In the genomic region with DNA sequence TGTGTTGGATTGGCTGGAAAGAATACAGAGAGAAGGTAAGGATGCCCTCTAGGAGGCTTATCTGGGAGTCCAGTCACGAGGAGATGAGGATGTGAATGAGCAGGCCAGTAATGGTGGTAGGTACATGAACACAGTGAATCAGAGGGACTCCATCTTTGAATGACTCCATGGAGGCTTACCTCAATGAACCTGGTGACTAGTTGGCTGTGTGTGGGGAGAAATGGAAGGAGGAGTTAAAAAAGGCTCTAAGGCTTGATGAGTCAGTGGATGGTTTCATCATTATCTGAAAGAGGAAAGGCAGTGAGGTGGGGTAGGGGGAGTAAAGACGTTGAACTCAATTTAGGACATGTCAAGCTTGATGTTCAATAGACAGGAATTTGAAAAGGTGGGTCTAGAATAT, we compare ENCODE assay signal across 15 cellular contexts.
DNase-seq lines count a peak whose midpoint lies in the region; TF ChIP-seq lines count a peak whose summit lies in the region.
"Had no signal": no experiment of that assay in that cellular context is flagged by ENCODE, and none has a peak within 500 bp of the region (broad histone marks: within the 10 kb centered on the region; RNA-seq: fewer than 3 reads in every experiment).

No MANE protein-coding gene starts in this region.

- in situ Hi-C loops in G401 (cut with HindIII; ENCODE audit: low sequenced_read_pairs), result no loop called here

- H3K9me3 ChIP-seq in sigmoid colon, result no peaks in the 10 kb centered on the region
- H3K9me3 ChIP-seq: psoas muscle had no signal

- TF ChIP-seq EP300 in sigmoid colon (IDR thresholded peaks at IDR 0.05), result no peak

- WGBS in sigmoid colon, 2 donors, result 80% methylated on average over 2 of the region's 2 CpGs

- H3K4me3 ChIP-seq in sigmoid colon, result no peak overlapping the region
- H3K4me3 ChIP-seq: cardiac muscle cell, psoas muscle had no signal

- no peak for TF ChIP-seq CTCF in sigmoid colon (IDR thresholded peaks at IDR 0.05)
- TF ChIP-seq CTCF in CD14-positive monocyte (IDR thresholded peaks at IDR 0.05), result no peak

- no peaks in the 10 kb centered on the region for H3K36me3 Mint-ChIP-seq in CD14-positive monocyte
- H3K36me3 Mint-ChIP-seq: stimulated activated naive B cell treated with anti-CD40 and anti-IgM and Interleukin-4, amounts not matched to agents 10 μg/mL and 1 μg/mL and 100 μg/mL, for 72 hours had no signal

- H3K4me1 ChIP-seq in sigmoid colon, result no peaks in the 10 kb centered on the region
- H3K4me1 ChIP-seq: psoas muscle had no signal

- peaks cover 0 to 9% (median 3%) of the 10 kb centered on the region in 7 donors for H3K9me3 Mint-ChIP-seq in CD14-positive monocyte
- H3K9me3 Mint-ChIP-seq: stimulated activated naive B cell treated with anti-CD40 and anti-IgM and Interleukin-4, amounts not matched to agents 10 μg/mL and 1 μg/mL and 100 μg/mL, for 72 hours had no signal

- no peaks in the 10 kb centered on the region for H3K36me3 ChIP-seq in sigmoid colon
- H3K36me3 ChIP-seq: cardiac muscle cell had no signal

- no peak overlapping the region for H3K27ac Mint-ChIP-seq in CD14-positive monocyte
- H3K27ac Mint-ChIP-seq: B cell; stimulated activated naive B cell treated with anti-CD40 and anti-IgM and Interleukin-4, amounts not matched to agents 10 μg/mL and 1 μg/mL and 100 μg/mL, for 72 hours had no signal

- H3K27me3 ChIP-seq in sigmoid colon, result no peaks in the 10 kb centered on the region
- H3K27me3 ChIP-seq: cardiac muscle cell had no signal

- H3K27me3 Mint-ChIP-seq in CD14-positive monocyte (ENCODE audit: low read depth in 3 of 3), result peaks cover 0 to 5% (median 1%) of the 10 kb centered on the region in 3 donors

- H3K4me3 Mint-ChIP-seq in CD14-positive monocyte, result no peak overlapping the region
- H3K4me3 Mint-ChIP-seq: B cell; stimulated activated naive B cell treated with anti-CD40 and anti-IgM and Interleukin-4, amounts not matched to agents 10 μg/mL and 1 μg/mL and 100 μg/mL, for 72 hours had no signal

- TF ChIP-seq POLR2A in sigmoid colon (IDR thresholded peaks at IDR 0.05), result no peak

- intact Hi-C loops in sigmoid colon (cut with DNase I), result no loop called here
- intact Hi-C loops in CD14-positive monocyte (cut with micrococcal nuclease), result no loop called here

- no peak overlapping the region for H3K27ac ChIP-seq in sigmoid colon
- H3K27ac ChIP-seq: cardiac muscle cell, psoas muscle had no signal

- DNase-seq in A172 (ENCODE audit: low spot score), result peak; percentile 77
- peak; percentile 51 for DNase-seq in H4 (ENCODE audit: low spot score)
- DNase-seq in RPMI7951 (ENCODE audit: low read depth), result peak; percentile 73
- peak; percentile 14 for DNase-seq in fibroblast of peridontal ligament (ENCODE audit: extremely low read depth)
- no peak for DNase-seq in NCI-H2227 treated with DMSO at 0.1 percent for 48 hours (lab: John Stamatoyannopoulos, UW)
- no peak for DNase-seq in sigmoid colon
- DNase-seq in G401 (ENCODE audit: low spot score), result no peak
- no peak for DNase-seq in CD14-positive monocyte (ENCODE audit: low spot score)
- DNase-seq: GDM1; KG1; psoas muscle; stimulated activated CD4-positive, alpha-beta T cell treated with anti-CD3 and anti-CD28 coated beads, Interleukin-2, amount 100 ng/mL, for 48 hours; stimulated activated naive B cell treated with anti-CD40 and anti-IgM and Interleukin-4, amounts not matched to agents 10 μg/mL and 1 μg/mL and 100 μg/mL, for 72 hours had no signal

- peaks cover 3% of the 10 kb centered on the region for H3K4me1 Mint-ChIP-seq in CD14-positive monocyte
- H3K4me1 Mint-ChIP-seq: B cell; stimulated activated naive B cell treated with anti-CD40 and anti-IgM and Interleukin-4, amounts not matched to agents 10 μg/mL and 1 μg/mL and 100 μg/mL, for 72 hours had no signal

Comparison
In these comparisons a context has a peak if more than half of its experiments do, and no peak if none do; other contexts are left out.
1. DNase-seq: peak in A172 (single experiment), H4 (single experiment), RPMI7951 (single experiment) and fibroblast of peridontal ligament (single experiment); none in NCI-H2227 treated with DMSO at 0.1 percent for 48 hours (single experiment), sigmoid colon (single experiment), G401 (single experiment) and CD14-positive monocyte (single experiment).